8 cellular contexts compared by ENCODE assay signal in the genomic region with DNA sequence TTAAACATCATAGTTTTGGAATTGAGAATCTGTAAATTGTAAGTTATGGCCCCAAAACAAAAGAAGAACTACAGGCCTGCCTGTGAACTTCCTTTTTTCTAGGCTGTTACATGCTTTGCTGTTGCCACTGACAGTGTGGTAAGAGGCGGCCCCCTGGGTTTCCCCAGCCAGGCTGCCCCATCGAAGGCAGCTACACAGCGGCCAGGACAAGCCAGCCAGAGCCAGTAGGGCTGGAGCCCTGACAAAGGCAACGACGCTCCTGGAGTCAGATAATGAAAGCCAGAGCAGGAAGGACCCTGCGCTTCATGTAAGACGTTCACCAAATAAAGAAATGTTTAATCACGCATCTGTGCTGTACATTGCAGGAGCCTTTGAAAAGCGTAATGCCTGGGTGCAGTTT. TPM values are rescaled to one million over a fixed set of nuclear protein-coding genes. Genes with fewer than 3 reads are reported as not detected.
DNase-seq lines count a peak whose midpoint lies in the region; ATAC-seq and TF ChIP-seq lines count a peak whose summit lies in the region.

No MANE protein-coding gene starts in this region.

- H2AFZ ChIP-seq in PC-9, result no peak overlapping the region

- BruUV-seq in PC-9 (replicated peaks; lab: Mats Ljungman, UMichigan), result no TSS peak

- TF ChIP-seq CTCF in CD8-positive, alpha-beta T cell (IDR thresholded peaks at IDR 0.05), result no peak
- TF ChIP-seq CTCF in PC-9 (conservative IDR thresholded peaks at IDR 0.05), result no peak

- no peaks in the 10 kb centered on the region for H3K9me3 ChIP-seq in CD8-positive, alpha-beta T cell (ENCODE audit: low read length)
- no peaks in the 10 kb centered on the region for H3K9me3 ChIP-seq in PC-9 (ENCODE audit: insufficient read depth, low read depth)

- peak; percentile 79 for ATAC-seq in CD8-positive, alpha-beta T cell
- peak; percentile 91 for ATAC-seq in GM21390 (IDR thresholded peaks at IDR 0.05; ENCODE audit: unreplicated experiment)
- ATAC-seq in natural killer cell treated with Interleukin-12 subunit alpha and Interleukin-12 subunit beta and Interleukin-15 and Interleukin-18, amount 100 ng/mL, for 72 hours, result peak; percentile 93 to 95

- POLR2A ChIA-PET in CD8-positive, alpha-beta T cell (lab: Charles Lee), result interaction anchor here (0.7 to 3.5 kb wide), 10 partner anchors 9 to 99 kb away, joined by 3 to 23 read pairs (median 5); a partner anchor contains a TSS
- POLR2A ChIA-PET in PC-9 (lab: Charles Lee; ENCODE audit: unreplicated experiment), result no interaction called here

- intact Hi-C loops in CD8-positive, alpha-beta T cell (cut with DNase I, micrococcal nuclease), result loop anchor here (1.0 to 5.0 kb wide), 6 partner anchors 12 to 63 kb away; a partner anchor contains a TSS
- intact Hi-C loops in PC-9 (cut with micrococcal nuclease; ENCODE audit: unreplicated experiment), result no loop called here

- peak overlapping the region; percentile 38 for H3K4me3 ChIP-seq in CD8-positive, alpha-beta T cell (ENCODE audit: low read depth, low read length)
- H3K4me3 ChIP-seq in PC-9, result no peak overlapping the region

- peak; percentile 45 to 79 (median 70) for DNase-seq in CD8-positive, alpha-beta T cell
- DNase-seq in Kasumi-1 (lab: John Stamatoyannopoulos, UW) (peak; percentile 96 to 98), PC-9 (no peak)
- peak; percentile 76 to 82 for DNase-seq in activated CD4-positive, alpha-beta T cell treated with anti-CD3 and anti-CD28 coated beads, Interleukin-2, amount 50 U/mL, for 48 hours
- DNase-seq in effector CD8-positive, alpha-beta T cell (lab: John Stamatoyannopoulos, UW), result peak; percentile 47
- peak; percentile 95 for DNase-seq in natural killer cell treated with Interleukin-12 subunit alpha and Interleukin-12 subunit beta and Interleukin-15 and Interleukin-18, amount 100 ng/mL, for 72 hours (ENCODE audit: low spot score)

- no peaks in the 10 kb centered on the region for H3K36me3 ChIP-seq in CD8-positive, alpha-beta T cell (ENCODE audit: insufficient read depth, low read length)
- no peaks in the 10 kb centered on the region for H3K36me3 ChIP-seq in PC-9 (ENCODE audit: low read depth)

- peak overlapping the region; percentile 74 for H3K4me3 Mint-ChIP-seq in CD8-positive, alpha-beta T cell
- H3K4me3 Mint-ChIP-seq in natural killer cell treated with Interleukin-12 subunit alpha and Interleukin-12 subunit beta and Interleukin-15 and Interleukin-18, amount 100 ng/mL, for 72 hours, result peak overlapping the region; percentile 82
- H3K4me3 Mint-ChIP-seq in stimulated activated naive CD8-positive, alpha-beta T cell treated with anti-CD3 and anti-CD28 coated beads, Interleukin-15, Interleukin-2, amounts not matched to agents 100 ng/mL and 50 ng/mL, for 24 hours, result peak overlapping the region; percentile 83

- H3K9me3 Mint-ChIP-seq in CD8-positive, alpha-beta T cell, result peaks cover 5% of the 10 kb centered on the region
- no peaks in the 10 kb centered on the region for H3K9me3 Mint-ChIP-seq in natural killer cell treated with Interleukin-12 subunit alpha and Interleukin-12 subunit beta and Interleukin-15 and Interleukin-18, amount 100 ng/mL, for 72 hours
- no peaks in the 10 kb centered on the region for H3K9me3 Mint-ChIP-seq in stimulated activated naive CD8-positive, alpha-beta T cell treated with anti-CD3 and anti-CD28 coated beads, Interleukin-15, Interleukin-2, amounts not matched to agents 100 ng/mL and 50 ng/mL, for 24 hours

- H3K4me2 ChIP-seq in PC-9, result no peak overlapping the region

- H3F3A ChIP-seq in PC-9 (ENCODE audit: insufficient read depth, low read depth), result no peaks in the 10 kb centered on the region

- no peaks in the 10 kb centered on the region for H3K27me3 ChIP-seq in CD8-positive, alpha-beta T cell (ENCODE audit: insufficient read depth, low read length)
- no peaks in the 10 kb centered on the region for H3K27me3 ChIP-seq in PC-9 (ENCODE audit: insufficient read depth, low read depth)

- no peaks in the 10 kb centered on the region for H4K20me1 ChIP-seq in PC-9 (ENCODE audit: insufficient read depth)

- peak overlapping the region; percentile 46 for H3K27ac ChIP-seq in CD8-positive, alpha-beta T cell (ENCODE audit: low read depth, low read length)
- no peak overlapping the region for H3K27ac ChIP-seq in PC-9

- H3K9me2 ChIP-seq in PC-9 (ENCODE audit: insufficient read depth), result no peaks in the 10 kb centered on the region

- peaks cover 82% of the 10 kb centered on the region for H3K4me1 Mint-ChIP-seq in CD8-positive, alpha-beta T cell (ENCODE audit: low read depth)
- peaks cover 68 to 80% of the 10 kb centered on the region in 2 donors for H3K4me1 Mint-ChIP-seq in natural killer cell treated with Interleukin-12 subunit alpha and Interleukin-12 subunit beta and Interleukin-15 and Interleukin-18, amount 100 ng/mL, for 72 hours (ENCODE audit: low read depth in 2 of 2)
- H3K4me1 Mint-ChIP-seq in stimulated activated naive CD8-positive, alpha-beta T cell treated with anti-CD3 and anti-CD28 coated beads, Interleukin-15, Interleukin-2, amounts not matched to agents 100 ng/mL and 50 ng/mL, for 24 hours (ENCODE audit: low read depth), result peaks cover 91% of the 10 kb centered on the region

- H3K27ac Mint-ChIP-seq in CD8-positive, alpha-beta T cell, result peak overlapping the region; percentile 95
- peak overlapping the region; percentile 89 to 98 for H3K27ac Mint-ChIP-seq in natural killer cell treated with Interleukin-12 subunit alpha and Interleukin-12 subunit beta and Interleukin-15 and Interleukin-18, amount 100 ng/mL, for 72 hours
- peak overlapping the region; percentile 98 for H3K27ac Mint-ChIP-seq in stimulated activated naive CD8-positive, alpha-beta T cell treated with anti-CD3 and anti-CD28 coated beads, Interleukin-15, Interleukin-2, amounts not matched to agents 100 ng/mL and 50 ng/mL, for 24 hours

- CTCF ChIA-PET in CD8-positive, alpha-beta T cell (lab: Charles Lee), result interaction anchor here (0.6 to 2.6 kb wide), 9 partner anchors 9 to 142 kb away, joined by 3 to 11 read pairs (median 5); no protein-coding TSS in a partner anchor
- CTCF ChIA-PET in PC-9 (lab: Charles Lee), result no interaction called here

- H3K36me3 Mint-ChIP-seq in CD8-positive, alpha-beta T cell, result peaks cover 17% of the 10 kb centered on the region
- peaks cover 6% of the 10 kb centered on the region for H3K36me3 Mint-ChIP-seq in natural killer cell treated with Interleukin-12 subunit alpha and Interleukin-12 subunit beta and Interleukin-15 and Interleukin-18, amount 100 ng/mL, for 72 hours
- H3K36me3 Mint-ChIP-seq in stimulated activated naive CD8-positive, alpha-beta T cell treated with anti-CD3 and anti-CD28 coated beads, Interleukin-15, Interleukin-2, amounts not matched to agents 100 ng/mL and 50 ng/mL, for 24 hours (ENCODE audit: low read depth), result peaks cover 24% of the 10 kb centered on the region

- no peaks in the 10 kb centered on the region for H3K79me2 ChIP-seq in PC-9 (ENCODE audit: low read depth)

- H3K4me1 ChIP-seq in CD8-positive, alpha-beta T cell (ENCODE audit: insufficient read depth, low read length), result peaks cover 82% of the 10 kb centered on the region
- no peaks in the 10 kb centered on the region for H3K4me1 ChIP-seq in PC-9 (replicated peaks; ENCODE audit: insufficient read depth)

- no peaks in the 10 kb centered on the region for H3K27me3 Mint-ChIP-seq in CD8-positive, alpha-beta T cell (ENCODE audit: low read depth)
- H3K27me3 Mint-ChIP-seq in natural killer cell treated with Interleukin-12 subunit alpha and Interleukin-12 subunit beta and Interleukin-15 and Interleukin-18, amount 100 ng/mL, for 72 hours, result no peaks in the 10 kb centered on the region
- no peaks in the 10 kb centered on the region for H3K27me3 Mint-ChIP-seq in stimulated activated naive CD8-positive, alpha-beta T cell treated with anti-CD3 and anti-CD28 coated beads, Interleukin-15, Interleukin-2, amounts not matched to agents 100 ng/mL and 50 ng/mL, for 24 hours

RNA-seq across cellular contexts. Expression of a gene that starts 55.0 kb away (rescaled TPM):
- 100 to 1,000 TPM; 113 to 115 TPM for total RNA-seq in CD8-positive, alpha-beta T cell
- total RNA-seq in natural killer cell treated with Interleukin-12 subunit alpha and Interleukin-12 subunit beta and Interleukin-15 and Interleukin-18, amount 100 ng/mL, for 72 hours, result 100 to 1,000 TPM; 307 to 413 TPM
- 1.7 and 3.4 TPM in 2 replicates for total RNA-seq in PC-9 (2021)

Comparison
In these comparisons a context has a peak if more than half of its experiments do, and no peak if none do; other contexts are left out.
1. DNase-seq: peak in CD8-positive, alpha-beta T cell (7 of 7), Kasumi-1 (2 of 2), activated CD4-positive, alpha-beta T cell treated with anti-CD3 and anti-CD28 coated beads, Interleukin-2, amount 50 U/mL, for 48 hours (2 of 2), effector CD8-positive, alpha-beta T cell (single experiment) and natural killer cell treated with Interleukin-12 subunit alpha and Interleukin-12 subunit beta and Interleukin-15 and Interleukin-18, amount 100 ng/mL, for 72 hours (single experiment); none in PC-9 (0 of 2).
2. RNA of a gene that starts 55.0 kb away (total RNA-seq): 307 to 413 TPM in natural killer cell treated with Interleukin-12 subunit alpha and Interleukin-12 subunit beta and Interleukin-15 and Interleukin-18, amount 100 ng/mL, for 72 hours and 113 to 115 TPM in CD8-positive, alpha-beta T cell; 1.7 to 3.4 TPM in PC-9; every median in the first group is over 10 times any median in the second.
3. Peak in every context shown above with its lines, with median percentiles within 50 percentile points of each other: ATAC-seq, H3K27ac Mint-ChIP-seq and H3K4me3 Mint-ChIP-seq.